In genomic region chr19:18708452-18709231, GRCh38 we compare ENCODE assay signal across 20 cellular contexts. TPM values are rescaled to one million over a fixed set of nuclear protein-coding genes. Genes with fewer than 3 reads are reported as not detected.
A peak's percentile ranks its signal among the peaks of the same experiment; 100 is the strongest.
DNase-seq lines count a peak whose midpoint lies in the region; ATAC-seq and TF ChIP-seq lines count a peak whose summit lies in the region.
"Had no signal": no experiment of that assay in that cellular context is flagged by ENCODE, and none has a peak within 500 bp of the region (broad histone marks: within the 10 kb centered on the region; RNA-seq: fewer than 3 reads in every experiment).

No MANE protein-coding gene starts in this region.

- H3K27me3 Mint-ChIP-seq in WTC11 (ENCODE audit: low read depth): no peaks in the 10 kb centered on the region

- H3K79me1 ChIP-seq in neuronal stem cell (ENCODE audit: low read depth, low read length): peaks cover 6% of the 10 kb centered on the region

- H3K4me2 ChIP-seq in neuronal stem cell (ENCODE audit: insufficient read depth, low read length, poor library complexity, severe bottlenecking): no peak overlapping the region

- no peak overlapping the region for H2BK12ac ChIP-seq in neuronal stem cell (ENCODE audit: low read length)

- ATAC-seq in WTC11 (no peak), GM19351 (IDR thresholded peaks at IDR 0.05; ENCODE audit: unreplicated experiment) (no peak), HG02870 (IDR thresholded peaks at IDR 0.05; ENCODE audit: unreplicated experiment) (no peak)
- ATAC-seq: activated CD4-positive, CD25-positive, alpha-beta regulatory T cell treated with anti-CD3 and anti-CD28 coated beads, Interleukin-2, amount 50 U/mL, for 24 hours had no signal

- WGBS in neuronal stem cell (ENCODE audit: extremely low coverage in 2 of 2, insufficient read length in 2 of 2, insufficient replicate concordance in 1 of 2), 2 donors: no CpG with 5 or more reads among the region's 25 CpGs

- peaks cover 10% of the 10 kb centered on the region for H3K4me1 Mint-ChIP-seq in WTC11

- H3K27me3 ChIP-seq in neuronal stem cell (ENCODE audit: control insufficient read depth in 3 of 3, insufficient read depth in 3 of 3, low read depth in 1 of 3, low read length in 3 of 3): no peaks in the 10 kb centered on the region
- H3K27me3 ChIP-seq: upper lobe of left lung had no signal

- H4K8ac ChIP-seq in neuronal stem cell (ENCODE audit: low read depth, low read length): no peak overlapping the region

- H3K4me1 ChIP-seq in neuronal stem cell (ENCODE audit: control insufficient read depth in 2 of 2, insufficient read depth in 1 of 2, low read depth in 1 of 2, low read length in 2 of 2): peaks cover 0 to 2% of the 10 kb centered on the region in 2 donors
- H3K4me1 ChIP-seq: HAP-1 had no signal

- peaks cover 2 to 3% of the 10 kb centered on the region in 2 donors for H3K36me3 ChIP-seq in neuronal stem cell (replicated peaks in 1 of 2; ENCODE audit: control insufficient read depth in 2 of 2, insufficient read depth in 2 of 2, low read length in 2 of 2)
- H3K36me3 ChIP-seq: HAP-1, upper lobe of left lung had no signal

- no peak for TF ChIP-seq CTCF in WTC11 (IDR thresholded peaks at IDR 0.05)

- no peak overlapping the region for H3K27ac ChIP-seq in neuronal stem cell (replicated peaks; ENCODE audit: low read length)
- H3K27ac ChIP-seq: 22Rv1, upper lobe of left lung had no signal

- peak overlapping the region; percentile 23; the same call in 1 of the 2 replicates for H3K27ac Mint-ChIP-seq in WTC11

- H3K9me3 ChIP-seq in neuronal stem cell (replicated peaks in 1 of 2; ENCODE audit: control insufficient read depth in 2 of 2, insufficient read depth in 1 of 2, low read depth in 1 of 2, low read length in 2 of 2): no peaks in the 10 kb centered on the region
- H3K9me3 ChIP-seq: HAP-1, upper lobe of left lung had no signal

- H3K4me3 ChIP-seq in neuronal stem cell (ENCODE audit: low read length in 2 of 2): no peak overlapping the region
- H3K4me3 ChIP-seq: HAP-1, upper lobe of left lung had no signal

- no peak overlapping the region for H2AFZ ChIP-seq in neuronal stem cell (ENCODE audit: low read length)

- no peak overlapping the region for H4K91ac ChIP-seq in neuronal stem cell (ENCODE audit: low read depth, low read length, poor library complexity)

- peak overlapping the region; percentile 60 for H3K23ac ChIP-seq in neuronal stem cell (ENCODE audit: low read depth, low read length, poor library complexity)

- H3K4ac ChIP-seq in neuronal stem cell (ENCODE audit: low read length): no peak overlapping the region

- H3K18ac ChIP-seq in neuronal stem cell (ENCODE audit: low read length): peak overlapping the region; percentile 40

- POLR2A ChIA-PET in WTC11 (lab: Charles Lee): no interaction called here

- peak overlapping the region; percentile 11 for H3K14ac ChIP-seq in neuronal stem cell (ENCODE audit: low read length)

- H2AK5ac ChIP-seq in neuronal stem cell (ENCODE audit: low read depth, low read length): no peak overlapping the region

- no peaks in the 10 kb centered on the region for H3K9me3 Mint-ChIP-seq in WTC11
- H3K9me3 Mint-ChIP-seq: CD14-positive monocyte, neural crest cell had no signal

- CTCF ChIA-PET in WTC11 (lab: Charles Lee): no interaction called here

- H3K36me3 Mint-ChIP-seq in WTC11: no peaks in the 10 kb centered on the region

- H3K4me3 Mint-ChIP-seq in WTC11: no peak overlapping the region
- H3K4me3 Mint-ChIP-seq: CD14-positive monocyte, neural crest cell had no signal

- peak; percentile 43 for DNase-seq in DMS153 (lab: John Stamatoyannopoulos, UW)
- no peak for DNase-seq in DMS153 treated with DMSO at 0.1 percent for 48 hours (lab: John Stamatoyannopoulos, UW; ENCODE audit: unreplicated experiment)
- DNase-seq in NCI-H128 (lab: John Stamatoyannopoulos, UW; ENCODE audit: unreplicated experiment): peak; percentile 8
- DNase-seq in WTC11 (ENCODE audit: low spot score): no peak
- no peak for DNase-seq in neuronal stem cell (ENCODE audit: low spot score)
- DNase-seq in NCI-H146 treated with DMSO at 0.1 percent for 48 hours (lab: John Stamatoyannopoulos, UW; ENCODE audit: unreplicated experiment): no peak
- DNase-seq: activated effector memory CD4-positive, alpha-beta T cell treated with Interleukin-2 at 50 U/mL for 16 hours; central memory CD4-positive, alpha-beta T cell; glutamatergic neuron; NCI-H146; NCI-H82; stimulated activated naive CD8-positive, alpha-beta T cell treated with anti-CD3 and anti-CD28 coated beads, Interleukin-15, Interleukin-2, amounts not matched to agents 100 U/mL and 50 U/mL, for 24 hours had no signal

- H2BK5ac ChIP-seq in neuronal stem cell (ENCODE audit: low read length): peak overlapping the region; percentile 19

- peak overlapping the region; percentile 19 for H2BK120ac ChIP-seq in neuronal stem cell (ENCODE audit: low read depth, low read length)

- H2BK15ac ChIP-seq in neuronal stem cell (ENCODE audit: low read length): no peak overlapping the region

- no peak overlapping the region for H3K9ac ChIP-seq in neuronal stem cell (ENCODE audit: low read depth, low read length, poor library complexity)

TF ChIP-seq in WTC11, 78 proteins besides CTCF, POLR2A, EP300 and RAD21:
- no peak for TF ChIP-seq E2F1 (CRISPR knock-in tag; IDR thresholded peaks at IDR 0.05)
- TF ChIP-seq FOXP4 (CRISPR knock-in tag; IDR thresholded peaks at IDR 0.05): no peak
- no peak for TF ChIP-seq ELF4 (CRISPR knock-in tag; IDR thresholded peaks at IDR 0.05; ENCODE audit: low read depth)
- no peak for TF ChIP-seq ESRRA (CRISPR knock-in tag; IDR thresholded peaks at IDR 0.05; ENCODE audit: borderline replicate concordance)
- TF ChIP-seq ARID4B (CRISPR knock-in tag; IDR thresholded peaks at IDR 0.05; ENCODE audit: borderline replicate concordance): no peak
- TF ChIP-seq PRRX2 (CRISPR knock-in tag; IDR thresholded peaks at IDR 0.05): no peak
- TF ChIP-seq MYBL2 (CRISPR knock-in tag; IDR thresholded peaks at IDR 0.05): no peak
- no peak for TF ChIP-seq ZNF219 (CRISPR knock-in tag; IDR thresholded peaks at IDR 0.05; ENCODE audit: borderline replicate concordance)
TF ChIP-seq in WTC11: peak in this region for 0.

RNA-seq across cellular contexts. Expression of gene CRTC1, which starts 25.2 kb away (rescaled TPM):
- 12.3 to 17.0 TPM (median 16.3 TPM) in 3 replicates for total RNA-seq in WTC11 (2021)
- 17.4 TPM for polyA plus RNA-seq in neuronal stem cell (2013, experiment 1 of 2)
- 17.8 TPM for polyA plus RNA-seq in neuronal stem cell (2013, experiment 2 of 2)

Comparison
In these comparisons a context has a peak if more than half of its experiments do, and no peak if none do; other contexts are left out.
1. DNase-seq: peak in DMS153 (single experiment) and NCI-H128 (single experiment); none in DMS153 treated with DMSO at 0.1 percent for 48 hours (single experiment), WTC11 (single experiment), neuronal stem cell (single experiment) and NCI-H146 treated with DMSO at 0.1 percent for 48 hours (single experiment).